ENCODE assay signal across 25 cellular contexts in genomic region chr1:76257823-76258222, GRCh38.
A peak's percentile ranks its signal among the peaks of the same experiment; 100 is the strongest.
DNase-seq lines count a peak whose midpoint lies in the region; ATAC-seq and TF ChIP-seq lines count a peak whose summit lies in the region.
"Had no signal": no experiment of that assay in that cellular context is flagged by ENCODE, and none has a peak within 500 bp of the region (broad histone marks: within the 10 kb centered on the region; RNA-seq: fewer than 3 reads in every experiment).

No MANE protein-coding gene starts in this region.

- peaks cover 59% of the 10 kb centered on the region for H3K4me1 Mint-ChIP-seq in activated T-cell treated with anti-CD3 and anti-CD28 coated beads, Interleukin-2, amount 50 U/mL, for 4 hours (ENCODE audit: low read depth)
- H3K4me1 Mint-ChIP-seq in activated naive CD8-positive, alpha-beta T cell (ENCODE audit: low read depth): peaks cover 88% of the 10 kb centered on the region
- peaks cover 44% of the 10 kb centered on the region for H3K4me1 Mint-ChIP-seq in neural progenitor cell

- H3K9me3 Mint-ChIP-seq in activated T-cell treated with anti-CD3 and anti-CD28 coated beads, Interleukin-2, amount 50 U/mL, for 4 hours: no peaks in the 10 kb centered on the region
- peaks cover 4% of the 10 kb centered on the region for H3K9me3 Mint-ChIP-seq in activated naive CD8-positive, alpha-beta T cell (ENCODE audit: low read depth)
- no peaks in the 10 kb centered on the region for H3K9me3 Mint-ChIP-seq in neural progenitor cell
- H3K9me3 Mint-ChIP-seq: activated B cell treated with CpG ODN at 0.5 μM for 24 hours; effector memory CD8-positive, alpha-beta T cell; immature natural killer cell had no signal

- TF ChIP-seq CTCF in neural progenitor cell (IDR thresholded peaks at IDR 0.05): no peak
- TF ChIP-seq CTCF in upper lobe of left lung (IDR thresholded peaks at IDR 0.05): no peak

- peak; percentile 61 to 73 for ATAC-seq in activated T-cell treated with anti-CD3 and anti-CD28 coated beads, Interleukin-2, amount 50 U/mL, for 4 hours
- ATAC-seq in upper lobe of left lung (ENCODE audit: low FRiP score in 2 of 2): no peak
- ATAC-seq: effector memory CD8-positive, alpha-beta T cell; left colon had no signal

- no peaks in the 10 kb centered on the region for H3K9me2 ChIP-seq in Karpas-422 (replicated peaks; ENCODE audit: insufficient read depth, low read length)

- TF ChIP-seq EP300 in upper lobe of left lung (IDR thresholded peaks at IDR 0.05): no peak

- H4K20me1 ChIP-seq in Karpas-422 (ENCODE audit: insufficient read depth, low read depth, low read length): no peaks in the 10 kb centered on the region
- H4K20me1 ChIP-seq in neural progenitor cell (ENCODE audit: low read depth): no peaks in the 10 kb centered on the region

- no peak overlapping the region for H3K27ac ChIP-seq in Karpas-422 (ENCODE audit: low read length)
- no peak overlapping the region for H3K27ac ChIP-seq in neural progenitor cell
- H3K27ac ChIP-seq in upper lobe of left lung: no peak overlapping the region
- H3K27ac ChIP-seq: right atrium auricular region, SJCRH30 had no signal

- H3K36me3 Mint-ChIP-seq in activated T-cell treated with anti-CD3 and anti-CD28 coated beads, Interleukin-2, amount 50 U/mL, for 4 hours (ENCODE audit: insufficient read depth): peaks cover 1% of the 10 kb centered on the region
- peaks cover 6% of the 10 kb centered on the region for H3K36me3 Mint-ChIP-seq in activated naive CD8-positive, alpha-beta T cell
- no peaks in the 10 kb centered on the region for H3K36me3 Mint-ChIP-seq in neural progenitor cell
- H3K36me3 Mint-ChIP-seq: CD8-positive, alpha-beta memory T cell; immature natural killer cell had no signal

- no peak overlapping the region for H3K4me3 Mint-ChIP-seq in activated T-cell treated with anti-CD3 and anti-CD28 coated beads, Interleukin-2, amount 50 U/mL, for 4 hours
- peak overlapping the region; percentile 68 for H3K4me3 Mint-ChIP-seq in activated naive CD8-positive, alpha-beta T cell
- H3K4me3 Mint-ChIP-seq in neural progenitor cell: no peak overlapping the region
- H3K4me3 Mint-ChIP-seq: activated B cell treated with CpG ODN at 0.5 μM for 24 hours; effector memory CD8-positive, alpha-beta T cell; immature natural killer cell had no signal

- no peak for TF ChIP-seq POLR2A in upper lobe of left lung (IDR thresholded peaks at IDR 0.05)

- H3K4me3 ChIP-seq in Karpas-422 (ENCODE audit: low read length) (no peak overlapping the region), neural progenitor cell (no peak overlapping the region), upper lobe of left lung (no peak overlapping the region)
- H3K4me3 ChIP-seq: right atrium auricular region, SJCRH30 had no signal

- H3K36me3 ChIP-seq in Karpas-422 (ENCODE audit: insufficient read depth, low read length): no peaks in the 10 kb centered on the region
- no peaks in the 10 kb centered on the region for H3K36me3 ChIP-seq in neural progenitor cell
- no peaks in the 10 kb centered on the region for H3K36me3 ChIP-seq in upper lobe of left lung
- H3K36me3 ChIP-seq: BE2C, right atrium auricular region, SJCRH30 had no signal

- H3K4me2 ChIP-seq in Karpas-422 (ENCODE audit: low read depth, low read length, poor library complexity, severe bottlenecking) (no peak overlapping the region), neural progenitor cell (no peak overlapping the region)

- DNase-seq in activated T-cell treated with anti-CD3 and anti-CD28 coated beads, Interleukin-2, amount 50 U/mL, for 4 hours: no peak
- DNase-seq in activated T-cell treated with anti-CD3 and anti-CD28 coated beads for 4 hours (no peak), Karpas-422 (no peak), neural progenitor cell (ENCODE audit: low spot score) (no peak), SK-N-DZ (ENCODE audit: low spot score) (no peak), NCI-H1694 treated with DMSO at 0.1 percent for 48 hours (lab: John Stamatoyannopoulos, UW) (no peak), upper lobe of left lung (no peak)
- DNase-seq: activated B cell treated with CpG ODN at 0.5 μM for 24 hours; activated CD8-positive, alpha-beta memory T cell treated with anti-CD3 and anti-CD28 coated beads for 24 hours; BE2C; caudate nucleus; CD8-positive, alpha-beta memory T cell; cortex of kidney; DMS 273 treated with DMSO at 0.1 percent for 48 hours; effector memory CD8-positive, alpha-beta T cell; immature natural killer cell; left colon; NCI-H1694; posterior cingulate gyrus; RPMI8226; SJCRH30; substantia nigra; trophoblast cell had no signal

- WGBS in upper lobe of left lung, 2 donors: 95 to 96% methylated on average over 2 of the region's 2 CpGs

- no peaks in the 10 kb centered on the region for H3K27me3 ChIP-seq in Karpas-422 (ENCODE audit: low read length)
- H3K27me3 ChIP-seq in neural progenitor cell: no peaks in the 10 kb centered on the region
- no peaks in the 10 kb centered on the region for H3K27me3 ChIP-seq in upper lobe of left lung
- H3K27me3 ChIP-seq: BE2C, right atrium auricular region, SJCRH30 had no signal

- no peaks in the 10 kb centered on the region for H3K27me3 Mint-ChIP-seq in activated T-cell treated with anti-CD3 and anti-CD28 coated beads, Interleukin-2, amount 50 U/mL, for 4 hours (ENCODE audit: low read depth)
- no peaks in the 10 kb centered on the region for H3K27me3 Mint-ChIP-seq in activated naive CD8-positive, alpha-beta T cell
- no peaks in the 10 kb centered on the region for H3K27me3 Mint-ChIP-seq in neural progenitor cell (ENCODE audit: insufficient read depth, low read depth)
- H3K27me3 Mint-ChIP-seq: activated B cell treated with CpG ODN at 0.5 μM for 24 hours; CD8-positive, alpha-beta memory T cell; effector memory CD8-positive, alpha-beta T cell had no signal

- H2AFZ ChIP-seq in Karpas-422 (ENCODE audit: low read length) (peak overlapping the region; percentile 13; the same call in 1 of the 2 replicates), neural progenitor cell (replicated peaks) (no peak overlapping the region)

- H3K9ac ChIP-seq in Karpas-422 (ENCODE audit: low read length) (no peak overlapping the region), neural progenitor cell (no peak overlapping the region)

- H3K79me2 ChIP-seq in Karpas-422 (ENCODE audit: low read length) (no peaks in the 10 kb centered on the region), neural progenitor cell (ENCODE audit: low read depth) (no peaks in the 10 kb centered on the region)

- H3K4me1 ChIP-seq in Karpas-422 (ENCODE audit: low read length): peaks cover 82% of the 10 kb centered on the region
- H3K4me1 ChIP-seq in neural progenitor cell: peaks cover 15% of the 10 kb centered on the region
- peaks cover 0 to 3% (median 0%) of the 10 kb centered on the region in 4 donors for H3K4me1 ChIP-seq in upper lobe of left lung
- H3K4me1 ChIP-seq: BE2C, right atrium auricular region, SJCRH30 had no signal

- no peaks in the 10 kb centered on the region for H3F3A ChIP-seq in neural progenitor cell (ENCODE audit: low read depth)

- no peaks in the 10 kb centered on the region for H3K9me3 ChIP-seq in Karpas-422 (ENCODE audit: low read length)
- H3K9me3 ChIP-seq in neural progenitor cell (ENCODE audit: low read depth): no peaks in the 10 kb centered on the region
- H3K9me3 ChIP-seq in upper lobe of left lung: no peaks in the 10 kb centered on the region
- H3K9me3 ChIP-seq: BE2C, right atrium auricular region, SJCRH30 had no signal

- H3K27ac Mint-ChIP-seq in activated naive CD8-positive, alpha-beta T cell: peak overlapping the region; percentile 91
- H3K27ac Mint-ChIP-seq in neural progenitor cell: peak overlapping the region; percentile 50
- H3K27ac Mint-ChIP-seq: activated B cell treated with CpG ODN at 0.5 μM for 24 hours; CD8-positive, alpha-beta memory T cell; effector memory CD8-positive, alpha-beta T cell; immature natural killer cell had no signal

Comparison
In these comparisons a context has a peak if more than half of its experiments do, and no peak if none do; other contexts are left out.
1. ATAC-seq: peak in activated T-cell treated with anti-CD3 and anti-CD28 coated beads, Interleukin-2, amount 50 U/mL, for 4 hours (2 of 2); none in upper lobe of left lung (0 of 2).